Comparison of ENCODE assay signal across 10 cellular contexts in genomic region chr6:134537146-134537555, GRCh38.
DNase-seq lines count a peak whose midpoint lies in the region; ATAC-seq, FAIRE-seq and TF ChIP-seq lines count a peak whose summit lies in the region.
"Had no signal": no experiment of that assay in that cellular context is flagged by ENCODE, and none has a peak within 500 bp of the region (broad histone marks: within the 10 kb centered on the region; RNA-seq: fewer than 3 reads in every experiment).

No MANE protein-coding gene starts in this region.

- peaks cover 12% of the 10 kb centered on the region for H3K9me1 ChIP-seq in IMR-90 (ENCODE audit: insufficient read depth, low read length)

- H3K14ac ChIP-seq in IMR-90 (replicated peaks; ENCODE audit: low read depth, low read length) = 0 out of 2 replicates have a peak overlapping the region, but pooled peaks have one; percentile 36

- TF ChIP-seq RAD21 in IMR-90 (IDR thresholded peaks at IDR 0.05; ENCODE audit: low read length) = peak; percentile 58

- peak overlapping the region; percentile 65 for H3K56ac ChIP-seq in IMR-90 (ENCODE audit: extremely low read depth, insufficient read depth, low read length)

- H4K5ac ChIP-seq in IMR-90 (ENCODE audit: low read depth, low read length) = peak overlapping the region; percentile 42; the same call in 1 of the 2 replicates

- CTCF ChIA-PET in IMR-90 (lab: Yijun Ruan, JAX) = no interaction called here

- DNase-seq in AG09309 (ENCODE audit: low read depth) (peak; percentile 73), IMR-90 (peak; percentile 97), astrocyte of the spinal cord (ENCODE audit: low read depth, low spot score) (peak; percentile 93), kidney epithelial cell (ENCODE audit: low read depth) (peak; percentile 90), kidney (no peak), BE2C (no peak)
- DNase-seq: NCI-H774, stomach had no signal

- no peak overlapping the region for H2AK9ac ChIP-seq in IMR-90 (replicated peaks; ENCODE audit: low read depth, low read length, poor library complexity)

- POLR2A ChIA-PET in IMR-90 (lab: Charles Lee; ENCODE audit: unreplicated experiment) = no interaction called here

- H4K20me1 ChIP-seq in IMR-90 (ENCODE audit: insufficient read depth, low read length) = no peaks in the 10 kb centered on the region

- H2AFZ ChIP-seq in IMR-90 (replicated peaks; ENCODE audit: low read length, poor library complexity) = peak overlapping the region; percentile 11

- H3K79me1 ChIP-seq in IMR-90 (ENCODE audit: low read depth in 1 of 2, low read length in 2 of 2) = no peaks in the 10 kb centered on the region

- in situ Hi-C loops in IMR-90 (cut with MboI; ENCODE audit: low sequenced_read_pairs) (no loop called here), astrocyte of the spinal cord (cut with HindIII; ENCODE audit: low sequenced_read_pairs) (no loop called here)

- WGBS in IMR-90 (ENCODE audit: extremely low coverage in 2 of 2, insufficient read length in 1 of 2), 2 experiments = no CpG with 5 or more reads among the region's 2 CpGs

- peak overlapping the region; percentile 60 for H4K91ac ChIP-seq in IMR-90 (ENCODE audit: insufficient read depth, low read depth, low read length)

- no peak for FAIRE-seq in kidney (lab: Jason Lieb, UNC)

- no peak for TF ChIP-seq CTCF in AG09309 (IDR thresholded peaks at IDR 0.05; ENCODE audit: control insufficient read depth, insufficient read depth, low read depth, low read length, missing control alignments)
- peak; percentile 33 for TF ChIP-seq CTCF in IMR-90 (conservative IDR thresholded peaks at IDR 0.05; ENCODE audit: low read depth, low read length)
- TF ChIP-seq CTCF in astrocyte of the spinal cord (IDR thresholded peaks at IDR 0.05; ENCODE audit: low read depth, low read length) = no peak
- no peak for TF ChIP-seq CTCF in kidney epithelial cell (IDR thresholded peaks at IDR 0.05; ENCODE audit: insufficient read depth, low read length, poor library complexity, severe bottlenecking)
- TF ChIP-seq CTCF in kidney (IDR thresholded peaks at IDR 0.05; ENCODE audit: borderline replicate concordance, extremely low read depth, insufficient read depth) = no peak
- TF ChIP-seq CTCF in BE2C (IDR thresholded peaks at IDR 0.05; ENCODE audit: low read depth, low read length) = no peak

- H3K18ac ChIP-seq in IMR-90 (ENCODE audit: low read depth, low read length) = peak overlapping the region; percentile 6; the same call in 1 of the 2 replicates

- H3K4me3 ChIP-seq in AG09309 (ENCODE audit: control insufficient read depth, low read depth, low read length) (no peak overlapping the region), IMR-90 (ENCODE audit: insufficient read depth, low read depth, low read length) (no peak overlapping the region), astrocyte of the spinal cord (ENCODE audit: low read depth, low read length) (no peak overlapping the region), kidney epithelial cell (ENCODE audit: low read depth, low read length) (no peak overlapping the region), kidney (ENCODE audit: low read length in 2 of 2) (no peak overlapping the region), BE2C (ENCODE audit: low read depth, low read length) (no peak overlapping the region)
- H3K4me3 ChIP-seq: stomach had no signal

- H3K36me3 ChIP-seq in IMR-90 (ENCODE audit: control insufficient read depth, insufficient read depth, low read length) (no peaks in the 10 kb centered on the region), kidney epithelial cell (ENCODE audit: control insufficient read depth, insufficient read depth, low read length) (no peaks in the 10 kb centered on the region), kidney (ENCODE audit: control insufficient read depth in 1 of 2, insufficient read depth in 2 of 2, low read length in 2 of 2) (no peaks in the 10 kb centered on the region), BE2C (no peaks in the 10 kb centered on the region)
- H3K36me3 ChIP-seq: stomach had no signal

- H3K27ac ChIP-seq in IMR-90 (ENCODE audit: insufficient read depth, low read length) (peak overlapping the region; percentile 24; the same call in 1 of the 2 replicates), kidney (ENCODE audit: low read depth in 2 of 2, low read length in 2 of 2) (no peak overlapping the region)
- H3K27ac ChIP-seq: stomach had no signal

- H2BK5ac ChIP-seq in IMR-90 (ENCODE audit: low read depth, low read length, poor library complexity, severe bottlenecking) = peak overlapping the region; percentile 95

- intact Hi-C loops in IMR-90 (cut with micrococcal nuclease) = no loop called here
- intact Hi-C loops in kidney (cut with DNase I) = no loop called here

- no peak overlapping the region; the same call in 1 of the 2 replicates for H3K23ac ChIP-seq in IMR-90 (ENCODE audit: low read depth, low read length)

- peak overlapping the region; percentile 91 for H2BK120ac ChIP-seq in IMR-90 (ENCODE audit: low read depth, low read length)

- peak overlapping the region; percentile 3 to 57; a peak in 3 of 4 replicates for H4K8ac ChIP-seq in IMR-90 (ENCODE audit: low read depth in 2 of 2, low read length in 2 of 2)

- no peak overlapping the region for H3K4me2 ChIP-seq in IMR-90 (ENCODE audit: low read depth, low read length)

- H3K4me1 ChIP-seq in IMR-90 (ENCODE audit: control insufficient read depth, insufficient read depth, low read length) (peaks cover 5% of the 10 kb centered on the region), kidney (ENCODE audit: control insufficient read depth in 1 of 2, insufficient read depth in 1 of 2, low read depth in 1 of 2, low read length in 2 of 2) (peaks cover 0 to 2% of the 10 kb centered on the region in 2 donors), BE2C (peaks cover 7% of the 10 kb centered on the region)
- H3K4me1 ChIP-seq: stomach had no signal

- no peak for TF ChIP-seq POLR2A in IMR-90 (IDR thresholded peaks at IDR 0.05; ENCODE audit: low read depth, low read length)

- H3K9me3 ChIP-seq in IMR-90 (ENCODE audit: control insufficient read depth, insufficient read depth, low read length) = no peaks in the 10 kb centered on the region
- H3K9me3 ChIP-seq in kidney (ENCODE audit: control insufficient read depth in 1 of 2, low read length in 2 of 2) = no peaks in the 10 kb centered on the region
- H3K9me3 ChIP-seq in BE2C = no peaks in the 10 kb centered on the region
- H3K9me3 ChIP-seq: stomach had no signal

- H2BK15ac ChIP-seq in IMR-90 (ENCODE audit: low read depth, low read length) = peak overlapping the region; percentile 69

- no peak overlapping the region for H3K9ac ChIP-seq in IMR-90 (ENCODE audit: low read depth, low read length)
- no peak overlapping the region for H3K9ac ChIP-seq in kidney (ENCODE audit: low read length in 2 of 2)

- peak overlapping the region; percentile 6; the same call in 1 of the 2 replicates for H2AK5ac ChIP-seq in IMR-90 (ENCODE audit: low read depth, low read length)

- H3K27me3 ChIP-seq in IMR-90 (ENCODE audit: control insufficient read depth, insufficient read depth, low read length) (no peaks in the 10 kb centered on the region), kidney epithelial cell (ENCODE audit: control insufficient read depth, insufficient read depth, low read length) (no peaks in the 10 kb centered on the region), BE2C (no peaks in the 10 kb centered on the region)
- H3K27me3 ChIP-seq: stomach had no signal

- H2BK20ac ChIP-seq in IMR-90 (ENCODE audit: low read depth, low read length) = peak overlapping the region; percentile 97

- dilution Hi-C loops in IMR-90 (cut with HindIII; ENCODE audit: low sequenced_read_pairs, unreplicated experiment) = no loop called here

- H3K4ac ChIP-seq in IMR-90 (ENCODE audit: low read depth, low read length) = peak overlapping the region; percentile 74

- peak; percentile 86 for ATAC-seq in IMR-90 (ENCODE audit: low read depth)
- ATAC-seq in HG03025 (IDR thresholded peaks at IDR 0.05; ENCODE audit: low FRiP score, unreplicated experiment) = no peak
- no peak for ATAC-seq in HG03571 (IDR thresholded peaks at IDR 0.05; ENCODE audit: unreplicated experiment)

- no TSS peak for BruUV-seq in IMR-90 (replicated peaks; lab: Mats Ljungman, UMichigan)

TF ChIP-seq in IMR-90, 13 proteins besides CTCF, POLR2A, EP300 and RAD21:
- TF ChIP-seq CEBPB (IDR thresholded peaks at IDR 0.05; ENCODE audit: low read depth, low read length) (peak; percentile 28), MAFK (IDR thresholded peaks at IDR 0.05; ENCODE audit: low read depth, low read length) (no peak), RFX5 (IDR thresholded peaks at IDR 0.05; ENCODE audit: low read depth, low read length) (no peak), CHD1 (IDR thresholded peaks at IDR 0.05; ENCODE audit: low read depth, low read length) (no peak), MXI1 (IDR thresholded peaks at IDR 0.05; ENCODE audit: borderline replicate concordance, low read depth, low read length) (no peak), RCOR1 (IDR thresholded peaks at IDR 0.05; ENCODE audit: insufficient replicate concordance, low read length) (peak; percentile 15), SMC3 (IDR thresholded peaks at IDR 0.05; ENCODE audit: low read depth, low read length) (peak; percentile 29; the same call in 1 of the 2 replicates), USF2 (IDR thresholded peaks at IDR 0.05; ENCODE audit: low read depth, low read length) (no peak), BHLHE40 (IDR thresholded peaks at IDR 0.05; ENCODE audit: low read depth, low read length) (peak; percentile 72; the same call in 1 of the 2 replicates), FOS (IDR thresholded peaks at IDR 0.05; ENCODE audit: low read depth, low read length) (peak; percentile 86), NFE2L2 (IDR thresholded peaks at IDR 0.05; ENCODE audit: low read depth, low read length) (no peak; the same call in 1 of the 2 replicates), ELK1 (IDR thresholded peaks at IDR 0.05; ENCODE audit: borderline replicate concordance, low read depth, low read length) (no peak), MAZ (IDR thresholded peaks at IDR 0.05; ENCODE audit: borderline replicate concordance, low read depth, low read length) (no peak)

Comparison
In these comparisons a context has a peak if more than half of its experiments do, and no peak if none do; other contexts are left out.
1. DNase-seq: peak in AG09309 (single experiment), IMR-90 (single experiment), astrocyte of the spinal cord (single experiment) and kidney epithelial cell (single experiment); none in kidney (single experiment) and BE2C (single experiment).